Comparison of ENCODE assay signal across 26 cellular contexts in genomic region chr6:79062708-79063107, GRCh38.
"Had no signal": no experiment of that assay in that cellular context is flagged by ENCODE, and none has a peak within 500 bp of the region (broad histone marks: within the 10 kb centered on the region; RNA-seq: fewer than 3 reads in every experiment).

No MANE protein-coding gene starts in this region.

- H3K4me1 Mint-ChIP-seq: endodermal cell had no signal

- H3K4me2 ChIP-seq: smooth muscle cell had no signal

- H3K4me3 Mint-ChIP-seq: dendritic cell treated with granulocyte-macrophage colony-stimulating factor and Interleukin-4, amounts not matched to agents 40 ng/mL and 50 ng/mL, for 4 days; endodermal cell; naive thymus-derived CD8-positive, alpha-beta T cell; nephron progenitor cell; stimulated activated naive CD8-positive, alpha-beta T cell treated with anti-CD3 and anti-CD28 coated beads, Interleukin-15, amount 100 ng/mL, for 72 hours; type B pancreatic cell had no signal

- H3K9me3 ChIP-seq: colonic mucosa, gastrocnemius medialis, lower lobe of right lung, pancreas, thyroid gland had no signal

- ATAC-seq: esophagus mucosa; gastrocnemius medialis; left ventricle myocardium superior; lower lobe of right lung; naive thymus-derived CD8-positive, alpha-beta T cell; pancreas; sciatic nerve; stimulated activated naive CD8-positive, alpha-beta T cell treated with anti-CD3 and anti-CD28 coated beads, Interleukin-15, amount 100 ng/mL, for 72 hours had no signal

- H3K27me3 ChIP-seq: colonic mucosa, gastrocnemius medialis, pancreas, thyroid gland had no signal

- H3K27ac ChIP-seq: colonic mucosa, epithelial cell of prostate, gastrocnemius medialis, lower lobe of right lung, pancreas, thyroid gland had no signal

- H3K9me3 Mint-ChIP-seq: dendritic cell treated with granulocyte-macrophage colony-stimulating factor and Interleukin-4, amounts not matched to agents 40 ng/mL and 50 ng/mL, for 4 days; endodermal cell; naive thymus-derived CD8-positive, alpha-beta T cell; nephron progenitor cell; stimulated activated naive CD8-positive, alpha-beta T cell treated with anti-CD3 and anti-CD28 coated beads, Interleukin-15, amount 100 ng/mL, for 72 hours; type B pancreatic cell had no signal

- H3K4me1 ChIP-seq: colonic mucosa had no signal

- H3K27ac Mint-ChIP-seq: dendritic cell treated with granulocyte-macrophage colony-stimulating factor and Interleukin-4, amounts not matched to agents 40 ng/mL and 50 ng/mL, for 4 days; endodermal cell; naive thymus-derived CD8-positive, alpha-beta T cell; nephron progenitor cell; stimulated activated naive CD8-positive, alpha-beta T cell treated with anti-CD3 and anti-CD28 coated beads, Interleukin-15, amount 100 ng/mL, for 72 hours; type B pancreatic cell had no signal

- H3K4me3 ChIP-seq: colonic mucosa, gastrocnemius medialis, lower lobe of right lung, pancreas, smooth muscle cell, thyroid gland had no signal

- H3K27me3 Mint-ChIP-seq: dendritic cell treated with granulocyte-macrophage colony-stimulating factor and Interleukin-4, amounts not matched to agents 40 ng/mL and 50 ng/mL, for 4 days; naive thymus-derived CD8-positive, alpha-beta T cell; stimulated activated naive CD8-positive, alpha-beta T cell treated with anti-CD3 and anti-CD28 coated beads, Interleukin-15, amount 100 ng/mL, for 72 hours; type B pancreatic cell had no signal

- DNase-seq: colonic mucosa; effector CD8-positive, alpha-beta T cell; endodermal cell; foreskin fibroblast; gastrocnemius medialis; head of caudate nucleus; left ventricle myocardium superior; lower lobe of right lung; naive thymus-derived CD8-positive, alpha-beta T cell; nephron progenitor cell; occipital lobe; pancreas; retina; stimulated activated CD4-positive, alpha-beta T cell treated with anti-CD3 and anti-CD28 coated beads, Interleukin-12 subunit alpha, Interleukin-12 subunit beta, amount 100 ng/mL, for 4 hours; stimulated activated CD4-positive, alpha-beta T cell treated with anti-CD3 and anti-CD28 coated beads, Interleukin-1b, Interleukin-23, amount 100 ng/mL, for 48 hours; stimulated activated CD4-positive, alpha-beta T cell treated with anti-CD3 and anti-CD28 coated beads, Interleukin-4, amount 100 ng/mL, for 1 hour; stimulated activated CD8-positive, alpha-beta memory T cell treated with anti-CD3 and anti-CD28 coated beads, Interleukin-4, amount 100 ng/mL, for 48 hours; stimulated activated naive CD4-positive, alpha-beta T cell; stimulated activated naive CD8-positive, alpha-beta T cell treated with anti-CD3 and anti-CD28 coated beads, Interleukin-15, amount 100 ng/mL, for 72 hours; thyroid gland had no signal
